8 cellular contexts compared by ENCODE assay signal in the genomic region with DNA sequence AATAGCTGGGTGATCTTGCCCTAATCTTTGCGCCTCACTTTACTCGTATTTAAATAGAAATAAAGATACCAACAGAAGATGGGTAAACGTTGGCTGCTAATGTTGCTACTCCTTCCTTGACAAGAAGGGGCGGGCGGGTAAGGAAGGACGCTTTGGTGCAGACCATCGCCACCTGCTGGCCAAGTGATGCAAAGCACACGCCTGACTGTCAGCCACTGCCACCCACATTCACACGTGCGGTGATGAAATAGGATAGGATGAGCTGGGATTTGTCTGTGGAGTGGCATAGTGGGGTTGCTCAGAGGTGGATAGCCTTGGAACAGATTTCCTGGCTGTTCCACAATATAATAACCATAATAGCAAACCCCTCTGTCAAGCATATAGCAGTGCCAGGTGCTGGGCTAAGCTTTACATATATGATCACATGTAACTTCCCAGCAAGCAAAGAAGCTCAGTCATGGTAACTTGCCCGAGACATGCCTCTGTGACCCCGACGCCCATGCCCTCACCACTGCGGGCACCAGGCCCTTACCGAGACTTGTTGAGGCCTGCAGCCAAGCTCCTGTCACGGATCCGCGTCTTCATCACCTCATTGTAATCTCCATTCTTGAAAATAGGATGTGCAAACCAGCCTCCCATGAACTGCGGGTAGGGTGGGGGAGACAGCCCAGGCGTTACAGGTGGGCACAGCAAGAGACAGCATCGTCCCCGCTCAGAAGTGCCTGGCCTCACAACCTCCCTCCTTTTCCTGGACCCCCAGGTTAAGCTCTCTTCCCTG. TPM values are rescaled to one million over a fixed set of nuclear protein-coding genes. Genes with fewer than 3 reads are reported as not detected.
DNase-seq lines count a peak whose midpoint lies in the region; ATAC-seq and TF ChIP-seq lines count a peak whose summit lies in the region.

No MANE protein-coding gene starts in this region.

- H3K4me3 Mint-ChIP-seq in activated CD4-positive, alpha-beta T cell treated with anti-CD3 and anti-CD28 coated beads for 36 hours: no peak overlapping the region

- no peaks in the 10 kb centered on the region for H3K4me1 ChIP-seq in left lung

- H3K27ac Mint-ChIP-seq in activated CD4-positive, alpha-beta T cell treated with anti-CD3 and anti-CD28 coated beads for 36 hours: no peak overlapping the region

- peaks cover 11% of the 10 kb centered on the region for H3K36me3 Mint-ChIP-seq in activated CD4-positive, alpha-beta T cell treated with anti-CD3 and anti-CD28 coated beads for 36 hours (ENCODE audit: low read depth)

- DNase-seq in AG08395 (ENCODE audit: low spot score): peak; percentile 88
- DNase-seq in NCI-H446 treated with DMSO at 0.1 percent for 48 hours (lab: John Stamatoyannopoulos, UW): peak; percentile 26
- peak; percentile 92 for DNase-seq in activated CD4-positive, alpha-beta T cell treated with anti-CD3 and anti-CD28 coated beads for 36 hours
- DNase-seq in cerebellum (ENCODE audit: low spot score): peak; percentile 42
- DNase-seq in left lung: peak; percentile 79 to 90
- DNase-seq in stimulated activated CD4-positive, alpha-beta T cell treated with anti-CD3 and anti-CD28 coated beads, TNF-alpha, amount 100 ng/mL, for 24 hours (ENCODE audit: low read depth in 3 of 3): peak; percentile 57 to 79 (median 60)

- POLR2A ChIA-PET in activated CD4-positive, alpha-beta T cell treated with anti-CD3 and anti-CD28 coated beads for 36 hours (lab: Charles Lee): interaction anchor here (0.6 to 1.3 kb wide), 3 partner anchors 22 to 259 kb away, joined by 3 to 5 read pairs (median 4); partner anchors contain the start of gene MCM6

- H3K27ac ChIP-seq in left lung: no peak overlapping the region

- CTCF ChIA-PET in activated CD4-positive, alpha-beta T cell treated with anti-CD3 and anti-CD28 coated beads for 36 hours (lab: Charles Lee): interaction anchor here (0.6 to 5.9 kb wide), 46 partner anchors 8 to 809 kb away, joined by 3 to 60 read pairs (median 5); partner anchors contain the start of genes MCM6 and UBXN4

- no peaks in the 10 kb centered on the region for H3K27me3 ChIP-seq in left lung

- no peaks in the 10 kb centered on the region for H3K27me3 Mint-ChIP-seq in activated CD4-positive, alpha-beta T cell treated with anti-CD3 and anti-CD28 coated beads for 36 hours

- peaks cover 21% of the 10 kb centered on the region for H3K4me1 Mint-ChIP-seq in activated CD4-positive, alpha-beta T cell treated with anti-CD3 and anti-CD28 coated beads for 36 hours

- ATAC-seq in GM18907 (IDR thresholded peaks at IDR 0.05; ENCODE audit: unreplicated experiment): peak; percentile 61
- peak; percentile 73 for ATAC-seq in HG03378 (IDR thresholded peaks at IDR 0.05; ENCODE audit: unreplicated experiment)
- ATAC-seq in activated CD4-positive, alpha-beta T cell treated with anti-CD3 and anti-CD28 coated beads for 36 hours: peak; percentile 86
- peak; percentile 92 for ATAC-seq in left lung

- H3K4me3 ChIP-seq in left lung: no peak overlapping the region

- intact Hi-C loops in activated CD4-positive, alpha-beta T cell treated with anti-CD3 and anti-CD28 coated beads for 36 hours (cut with DNase I, micrococcal nuclease): loop anchor here in 1 of 2 experiments (1.0 to 5.0 kb wide), 2 partner anchors 793 to 810 kb away; no protein-coding TSS in a partner anchor
- intact Hi-C loops in left lung (cut with DNase I): no loop called here

- peaks cover 0 to 21% of the 10 kb centered on the region in 2 donors for H3K9me3 ChIP-seq in left lung

- H3K36me3 ChIP-seq in left lung: no peaks in the 10 kb centered on the region

- TF ChIP-seq CTCF in left lung (IDR thresholded peaks at IDR 0.05): peak; percentile 94 to 95

- peaks cover 14% of the 10 kb centered on the region for H3K9me3 Mint-ChIP-seq in activated CD4-positive, alpha-beta T cell treated with anti-CD3 and anti-CD28 coated beads for 36 hours (ENCODE audit: low read depth)

RNA-seq across cellular contexts. Expression of gene LCT, which starts 39.3 kb away (rescaled TPM):
- under 1 TPM; 0.16 TPM for total RNA-seq in activated CD4-positive, alpha-beta T cell treated with anti-CD3 and anti-CD28 coated beads for 36 hours
- total RNA-seq in cerebellum (0.09 TPM), left lung (under 1 TPM; 0.08 to 0.09 TPM)

RNA-seq across cellular contexts. Expression of gene UBXN4, which starts 56.0 kb away (rescaled TPM):
- total RNA-seq in activated CD4-positive, alpha-beta T cell treated with anti-CD3 and anti-CD28 coated beads for 36 hours: 100 to 1,000 TPM in 1 of 2 experiments, 10 to 100 TPM in 1; 97.0 to 104 TPM
- total RNA-seq in cerebellum (80.9 TPM), left lung (100 to 1,000 TPM in 1 of 2 donors, 10 to 100 TPM in 1; 88.8 to 114 TPM)

Comparison
In these comparisons a context has a peak if more than half of its experiments do, and no peak if none do; other contexts are left out.
1. DNase-seq: peak in every context shown above with its lines; median percentile 92 in activated CD4-positive, alpha-beta T cell treated with anti-CD3 and anti-CD28 coated beads for 36 hours; 88 in AG08395; 84 in left lung; 60 in stimulated activated CD4-positive, alpha-beta T cell treated with anti-CD3 and anti-CD28 coated beads, TNF-alpha, amount 100 ng/mL, for 24 hours; 42 in cerebellum; 26 in NCI-H446 treated with DMSO at 0.1 percent for 48 hours.